28 cellular contexts compared by ENCODE assay signal in the genomic region with DNA sequence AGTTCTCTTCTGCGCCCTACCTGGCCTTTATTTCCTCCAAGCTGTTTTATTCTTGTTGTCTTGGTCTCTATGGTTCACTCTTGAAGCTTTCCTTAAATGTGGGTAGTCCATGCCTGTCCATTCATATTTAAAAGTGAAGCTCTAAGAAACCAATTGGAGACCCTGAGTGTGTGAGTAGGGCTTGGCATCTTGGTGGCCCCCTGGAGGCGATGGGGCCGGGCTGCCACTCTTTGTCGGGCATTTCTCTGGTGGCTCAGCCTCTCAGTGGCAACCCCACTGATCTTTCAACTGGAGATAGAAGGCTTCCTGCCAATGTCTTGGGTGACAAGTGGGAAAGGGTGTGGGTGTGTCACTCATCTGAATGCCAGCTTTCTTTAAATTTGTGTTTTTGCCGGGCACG. TPM values are rescaled to one million over a fixed set of nuclear protein-coding genes. Genes with fewer than 3 reads are reported as not detected.
DNase-seq lines count a peak whose midpoint lies in the region; ATAC-seq and TF ChIP-seq lines count a peak whose summit lies in the region.
"Had no signal": no experiment of that assay in that cellular context is flagged by ENCODE, and none has a peak within 500 bp of the region (broad histone marks: within the 10 kb centered on the region; RNA-seq: fewer than 3 reads in every experiment).

No MANE protein-coding gene starts in this region.

- no peaks in the 10 kb centered on the region for H3K9me3 ChIP-seq in A673 (ENCODE audit: low read depth, low read length, poor library complexity, severe bottlenecking)
- H3K9me3 ChIP-seq in DOHH2 (ENCODE audit: control insufficient read depth, insufficient read depth, low read length): no peaks in the 10 kb centered on the region
- H3K9me3 ChIP-seq: colonic mucosa, ovary had no signal

- H3K36me3 ChIP-seq in A673 (ENCODE audit: insufficient read depth, low read length, poor library complexity, severe bottlenecking) (peaks cover 44% of the 10 kb centered on the region), DOHH2 (ENCODE audit: control insufficient read depth, low read length) (peaks cover 71% of the 10 kb centered on the region)
- H3K36me3 ChIP-seq: colonic mucosa, ovary had no signal

- no TSS peak for BruUV-seq in A673 (replicated peaks; lab: Mats Ljungman, UMichigan)

- TF ChIP-seq CTCF in A673 (conservative IDR thresholded peaks at IDR 0.05; ENCODE audit: low read depth, low read length) (peak; percentile 41; the same call in 1 of the 2 replicates), DOHH2 (IDR thresholded peaks at IDR 0.05; ENCODE audit: low read depth, low read length, poor library complexity, severe bottlenecking) (peak; percentile 29)

- no peak overlapping the region for H3K4me3 ChIP-seq in A673 (ENCODE audit: low read depth, low read length, poor library complexity, severe bottlenecking)
- H3K4me3 ChIP-seq in DOHH2 (ENCODE audit: low read length): no peak overlapping the region
- H3K4me3 ChIP-seq: colonic mucosa, ovary, SK-N-MC had no signal

- peaks cover 26% of the 10 kb centered on the region for H3K36me3 Mint-ChIP-seq in T-cell
- peaks cover 24% of the 10 kb centered on the region for H3K36me3 Mint-ChIP-seq in memory B cell

- no peaks in the 10 kb centered on the region for H3K9me2 ChIP-seq in DOHH2 (replicated peaks; ENCODE audit: control insufficient read depth, low read length)

- POLR2A ChIA-PET in A673 (lab: Charles Lee; ENCODE audit: low non-redundant PET) (no interaction called here), T-cell (lab: Charles Lee) (interaction anchor here in 1 of 2 donors (0.6 kb wide), 1 partner anchor 1349 kb away, joined by 7 read pairs; no protein-coding TSS in a partner anchor)

- no peaks in the 10 kb centered on the region for H4K20me1 ChIP-seq in DOHH2 (ENCODE audit: control insufficient read depth, insufficient read depth, low read depth, low read length)

- H3K27ac ChIP-seq in A673 (ENCODE audit: low read depth, low read length, poor library complexity, severe bottlenecking) (no peak overlapping the region), DOHH2 (ENCODE audit: low read depth, low read length) (peak overlapping the region; percentile 29; the same call in 1 of the 2 replicates)
- H3K27ac ChIP-seq: colonic mucosa, ovary, SK-N-MC had no signal

- H3K27ac Mint-ChIP-seq in T-cell (peak overlapping the region in 1 of 2 donors; percentile 34), memory B cell (peak overlapping the region; percentile 55)
- H3K27ac Mint-ChIP-seq: activated CD4-positive, alpha-beta memory T cell treated with anti-CD3 and anti-CD28 coated beads, Interleukin-2, amount 10 ng/mL, durations not matched to agents 7 days and 5 days; activated naive CD4-positive, alpha-beta T cell treated with anti-CD3 and anti-CD28 coated beads for 36 hours had no signal

- no peak overlapping the region for H3K4me2 ChIP-seq in DOHH2 (ENCODE audit: low read length)

- H3K4me1 Mint-ChIP-seq in T-cell (peaks cover 3 to 17% (median 16%) of the 10 kb centered on the region in 3 donors), memory B cell (peaks cover 15% of the 10 kb centered on the region)

- no peaks in the 10 kb centered on the region for H3K27me3 Mint-ChIP-seq in T-cell
- H3K27me3 Mint-ChIP-seq in memory B cell: no peaks in the 10 kb centered on the region
- H3K27me3 Mint-ChIP-seq: activated CD4-positive, alpha-beta memory T cell treated with anti-CD3 and anti-CD28 coated beads, Interleukin-2, amount 10 ng/mL, durations not matched to agents 7 days and 5 days; naive B cell had no signal

- DNase-seq in A673 (ENCODE audit: low spot score): no peak
- DNase-seq in T-cell: no peak
- no peak for DNase-seq in memory B cell (ENCODE audit: low spot score in 2 of 2)
- no peak for DNase-seq in amygdala (lab: John Stamatoyannopoulos, UW)
- no peak for DNase-seq in SW 1271 (lab: John Stamatoyannopoulos, UW)
- DNase-seq: activated CD4-positive, alpha-beta memory T cell treated with anti-CD3 and anti-CD28 coated beads, Interleukin-2, amount 10 ng/mL, durations not matched to agents 7 days and 5 days; activated CD4-positive, CD25-positive, alpha-beta regulatory T cell; activated naive CD4-positive, alpha-beta T cell treated with anti-CD3 and anti-CD28 coated beads for 36 hours; activated T-cell treated with anti-CD3 and anti-CD28 coated beads, Interleukin-2, amount 50 U/mL, for 48 hours; colonic mucosa; effector memory CD4-positive, alpha-beta T cell; foreskin fibroblast; IMR-90; mesendoderm; naive B cell; NCI-H1417; NCI-H2081; NCI-H345; NCI-H774; ovary; retina; small intestine; substantia nigra; T-helper 9 cell had no signal

- peaks cover 22% of the 10 kb centered on the region for H3F3A ChIP-seq in DOHH2 (ENCODE audit: control insufficient read depth, insufficient read depth)

- intact Hi-C loops in A673 (cut with micrococcal nuclease; ENCODE audit: unreplicated experiment): no loop called here

- H3K9me3 Mint-ChIP-seq in T-cell (no peaks in the 10 kb centered on the region), memory B cell (no peaks in the 10 kb centered on the region)
- H3K9me3 Mint-ChIP-seq: activated CD4-positive, alpha-beta memory T cell treated with anti-CD3 and anti-CD28 coated beads, Interleukin-2, amount 10 ng/mL, durations not matched to agents 7 days and 5 days; activated naive CD4-positive, alpha-beta T cell treated with anti-CD3 and anti-CD28 coated beads for 36 hours; naive B cell had no signal

- CTCF ChIA-PET in A673 (lab: Charles Lee) (interaction anchor here (0.8 to 1.1 kb wide), 2 partner anchors 12 to 88 kb away, joined by 4 to 7 read pairs; no protein-coding TSS in a partner anchor), T-cell (lab: Charles Lee) (interaction anchor here in 1 of 2 donors (0.9 to 1.6 kb wide), 3 partner anchors 10 to 68 kb away, joined by 4 to 5 read pairs (median 4); a partner anchor contains a TSS)

- H3K4me1 ChIP-seq in A673 (ENCODE audit: insufficient read depth, low read length, poor library complexity, severe bottlenecking) (peaks cover 14% of the 10 kb centered on the region), DOHH2 (ENCODE audit: control insufficient read depth, low read length) (peaks cover 52% of the 10 kb centered on the region)
- H3K4me1 ChIP-seq: colonic mucosa had no signal

- H3K4me3 Mint-ChIP-seq in T-cell (no peak overlapping the region), memory B cell (no peak overlapping the region)
- H3K4me3 Mint-ChIP-seq: activated CD4-positive, alpha-beta memory T cell treated with anti-CD3 and anti-CD28 coated beads, Interleukin-2, amount 10 ng/mL, durations not matched to agents 7 days and 5 days; activated naive CD4-positive, alpha-beta T cell treated with anti-CD3 and anti-CD28 coated beads for 36 hours had no signal

- peak in 3 of 4 experiments; percentile 41 to 50 (median 43) for ATAC-seq in T-cell (replicated peaks in 1 of 4)
- ATAC-seq in memory B cell (ENCODE audit: low read depth): no peak
- ATAC-seq in GM21786 (IDR thresholded peaks at IDR 0.05; ENCODE audit: unreplicated experiment): no peak
- ATAC-seq: left lobe of liver had no signal

- H3K27me3 ChIP-seq in A673 (replicated peaks; ENCODE audit: insufficient read depth, low read depth, low read length, poor library complexity): no peaks in the 10 kb centered on the region
- H3K27me3 ChIP-seq in DOHH2 (ENCODE audit: control insufficient read depth, low read length): no peaks in the 10 kb centered on the region
- H3K27me3 ChIP-seq: colonic mucosa, ovary had no signal

- peaks cover 8% of the 10 kb centered on the region for H3K79me2 ChIP-seq in DOHH2 (ENCODE audit: control insufficient read depth, low read length)

RNA-seq across cellular contexts. Expression of a gene that starts 9.1 kb away (rescaled TPM):
- total RNA-seq in A673 (2021): 43.6 and 59.6 TPM in 2 replicates
- total RNA-seq in T-cell: 10 to 100 TPM; 16.1 to 48.3 (median 40.2) TPM

RNA-seq across cellular contexts. Expression of a gene that starts 9.2 kb away (rescaled TPM):
- 72.4 and 73.8 TPM in 2 replicates for total RNA-seq in A673 (2021)
- 100 to 1,000 TPM in 1 of 5 donors, 10 to 100 TPM in 4; 49.7 to 108 (median 97.5) TPM for total RNA-seq in T-cell

RNA-seq across cellular contexts. Expression of a gene that starts 10.4 kb away (rescaled TPM):
- total RNA-seq in A673 (2021): 99.3 and 99.4 TPM in 2 replicates
- total RNA-seq in T-cell: 100 to 1,000 TPM; 115 to 184 (median 161) TPM

RNA-seq across cellular contexts. Expression of a gene that starts 13.5 kb away (rescaled TPM):
- 20.2 and 23.9 TPM in 2 replicates for total RNA-seq in A673 (2021)
- 10 to 100 TPM; 46.2 to 64.7 (median 51.4) TPM for total RNA-seq in T-cell

RNA-seq across cellular contexts. Expression of a gene that starts 17.5 kb away (rescaled TPM):
- total RNA-seq in A673 (2021): 93.3 and 108 TPM in 2 replicates
- 10 to 100 TPM; 47.9 to 80.7 (median 76.0) TPM for total RNA-seq in T-cell

Comparison
In these comparisons a context has a peak if more than half of its experiments do, and no peak if none do; other contexts are left out.
1. ATAC-seq: peak in T-cell (3 of 4); none in memory B cell (single experiment) and GM21786 (single experiment).